In genomic region chr9:89793551-89793950, GRCh38 we compare ENCODE assay signal across 1 cellular context.
TF ChIP-seq lines count a peak whose summit lies in the region.

No MANE protein-coding gene starts in this region.

TF ChIP-seq in WTC11, 78 proteins besides CTCF, POLR2A, EP300 and RAD21 (continued from another document):
- TF ChIP-seq FOXP4 (CRISPR knock-in tag; IDR thresholded peaks at IDR 0.05) (no peak), GTF2I (CRISPR knock-in tag; conservative IDR thresholded peaks at IDR 0.05) (no peak), ZNF232 (CRISPR knock-in tag; IDR thresholded peaks at IDR 0.05) (no peak), AR (CRISPR knock-in tag; IDR thresholded peaks at IDR 0.05) (no peak)
TF ChIP-seq in WTC11: peak in this region for 0.
